In the genomic region with DNA sequence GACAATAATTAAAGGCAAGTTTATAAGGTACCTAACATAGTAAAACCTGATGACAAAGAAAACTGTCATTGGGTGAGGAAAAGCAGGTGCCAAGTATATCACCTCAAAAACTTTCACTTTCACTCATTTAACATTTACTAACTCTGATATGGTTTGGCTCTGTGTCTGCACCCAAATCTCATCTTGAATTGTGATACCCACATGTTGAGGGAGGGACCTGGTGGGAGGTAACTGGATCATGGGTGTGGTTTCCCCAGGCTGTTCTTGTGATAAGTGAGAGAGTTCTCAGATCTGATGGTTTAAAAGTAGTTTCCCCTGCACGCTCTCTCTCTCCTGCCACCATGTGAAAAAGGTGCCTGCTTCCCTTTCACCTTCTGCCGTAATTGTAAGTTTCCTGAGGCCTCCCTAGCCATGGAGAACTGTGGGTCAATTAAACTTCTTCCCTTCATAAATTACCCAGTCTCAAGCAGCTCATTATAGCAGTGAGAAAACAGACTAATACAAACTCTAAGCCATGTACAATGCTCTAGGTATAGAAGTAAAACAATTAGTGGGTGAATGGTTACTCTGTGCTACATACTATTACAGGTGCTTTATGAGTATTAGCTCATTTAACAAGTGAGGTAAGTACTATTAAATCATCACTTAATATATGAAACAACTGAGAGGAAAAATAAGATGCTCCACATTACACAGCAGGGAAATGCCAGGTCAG, we compare ENCODE assay signal across 11 cellular contexts.
DNase-seq lines count a peak whose midpoint lies in the region; ATAC-seq and TF ChIP-seq lines count a peak whose summit lies in the region.
"Had no signal": no experiment of that assay in that cellular context is flagged by ENCODE, and none has a peak within 500 bp of the region (broad histone marks: within the 10 kb centered on the region; RNA-seq: fewer than 3 reads in every experiment).

No MANE protein-coding gene starts in this region.

- H3K27me3 Mint-ChIP-seq in activated T-helper 1 cell treated with anti-CD3 and anti-CD28 coated beads, Interleukin-12 subunit alpha, Interleukin-12 subunit beta, Interleukin-2, Interleukin-4 antibody, amounts not matched to agents 30 ng/mL and 10 ng/mL and 1 ng/mL, durations not matched to agents 14 hours and 24 hours and 36 hours (ENCODE audit: insufficient read depth): no peaks in the 10 kb centered on the region

- WGBS in lower leg skin, 2 donors: 68 to 91% methylated on average over 2 of the region's 2 CpGs

- intact Hi-C loops in activated T-helper 1 cell treated with anti-CD3 and anti-CD28 coated beads, Interleukin-12 subunit alpha, Interleukin-12 subunit beta, Interleukin-2, Interleukin-4 antibody, amounts not matched to agents 30 ng/mL and 10 ng/mL and 1 ng/mL, durations not matched to agents 14 hours and 24 hours and 36 hours (cut with micrococcal nuclease): loop anchor here (2.0 kb wide), 1 partner anchor 198 kb away; no protein-coding TSS in a partner anchor
- intact Hi-C loops in lower leg skin (cut with DNase I; ENCODE audit: low total_unique reads): loop anchor here (5.0 kb wide), 1 partner anchor 1061 kb away; no protein-coding TSS in a partner anchor
- intact Hi-C loops in left ventricle myocardium superior (cut with micrococcal nuclease): no loop called here

- H3K9me3 Mint-ChIP-seq in activated T-helper 1 cell treated with anti-CD3 and anti-CD28 coated beads, Interleukin-12 subunit alpha, Interleukin-12 subunit beta, Interleukin-2, Interleukin-4 antibody, amounts not matched to agents 30 ng/mL and 10 ng/mL and 1 ng/mL, durations not matched to agents 14 hours and 24 hours and 36 hours: no peaks in the 10 kb centered on the region

- TF ChIP-seq CTCF in GM10266 (IDR thresholded peaks at IDR 0.05; ENCODE audit: control insufficient read depth, insufficient read depth, low read depth, missing control alignments) (no peak), lower leg skin (IDR thresholded peaks at IDR 0.05) (no peak)

- H3K4me1 Mint-ChIP-seq in activated T-helper 1 cell treated with anti-CD3 and anti-CD28 coated beads, Interleukin-12 subunit alpha, Interleukin-12 subunit beta, Interleukin-2, Interleukin-4 antibody, amounts not matched to agents 30 ng/mL and 10 ng/mL and 1 ng/mL, durations not matched to agents 14 hours and 24 hours and 36 hours (ENCODE audit: low read depth): peaks cover 26% of the 10 kb centered on the region

- no peak for DNase-seq in activated CD4-positive, CD25-positive, alpha-beta regulatory T cell treated with anti-CD3 and anti-CD28 coated beads, Interleukin-2, amount 50 U/mL, for 72 hours
- DNase-seq in activated T-helper 1 cell treated with anti-CD3 and anti-CD28 coated beads, Interleukin-12 subunit alpha, Interleukin-12 subunit beta, Interleukin-2, Interleukin-4 antibody, amounts not matched to agents 30 ng/mL and 10 ng/mL and 1 ng/mL, durations not matched to agents 14 hours and 24 hours and 36 hours (ENCODE audit: low spot score): peak; percentile 5
- peak; percentile 1 to 12 for DNase-seq in stimulated activated CD8-positive, alpha-beta memory T cell treated with anti-CD3 and anti-CD28 coated beads, Interleukin-7, amount 100 ng/mL, for 4 hours (ENCODE audit: low read depth in 2 of 2)
- DNase-seq in GM10266 (ENCODE audit: extremely low spot score): no peak
- DNase-seq in lower leg skin (ENCODE audit: low spot score in 2 of 2): no peak
- no peak for DNase-seq in left ventricle myocardium superior
- DNase-seq: activated CD4-positive, CD25-positive, alpha-beta regulatory T cell; lower lobe of right lung; NCI-H2171 treated with DMSO at 0.1 percent for 48 hours had no signal

- peak; percentile 82 to 88 for ATAC-seq in activated CD4-positive, CD25-positive, alpha-beta regulatory T cell treated with anti-CD3 and anti-CD28 coated beads, Interleukin-2, amount 50 U/mL, for 24 hours
- peak; percentile 69 for ATAC-seq in HG03064 (IDR thresholded peaks at IDR 0.05; ENCODE audit: low read depth, unreplicated experiment)
- no peak for ATAC-seq in left ventricle myocardium superior
- ATAC-seq: lower lobe of right lung had no signal

- H3K27ac Mint-ChIP-seq in activated T-helper 1 cell treated with anti-CD3 and anti-CD28 coated beads, Interleukin-12 subunit alpha, Interleukin-12 subunit beta, Interleukin-2, Interleukin-4 antibody, amounts not matched to agents 30 ng/mL and 10 ng/mL and 1 ng/mL, durations not matched to agents 14 hours and 24 hours and 36 hours: no peak overlapping the region

- no peak for TF ChIP-seq POLR2A in lower leg skin (IDR thresholded peaks at IDR 0.05)

- H3K4me3 ChIP-seq in lower leg skin (ENCODE audit: low read depth, poor library complexity, severe bottlenecking): no peak overlapping the region
- H3K4me3 ChIP-seq: lower lobe of right lung had no signal

- H3K4me3 Mint-ChIP-seq in activated T-helper 1 cell treated with anti-CD3 and anti-CD28 coated beads, Interleukin-12 subunit alpha, Interleukin-12 subunit beta, Interleukin-2, Interleukin-4 antibody, amounts not matched to agents 30 ng/mL and 10 ng/mL and 1 ng/mL, durations not matched to agents 14 hours and 24 hours and 36 hours: no peak overlapping the region

- peaks cover 10% of the 10 kb centered on the region for H3K36me3 Mint-ChIP-seq in activated T-helper 1 cell treated with anti-CD3 and anti-CD28 coated beads, Interleukin-12 subunit alpha, Interleukin-12 subunit beta, Interleukin-2, Interleukin-4 antibody, amounts not matched to agents 30 ng/mL and 10 ng/mL and 1 ng/mL, durations not matched to agents 14 hours and 24 hours and 36 hours (ENCODE audit: low read depth)

Comparison
In these comparisons a context has a peak if more than half of its experiments do, and no peak if none do; other contexts are left out.
1. DNase-seq: peak in activated T-helper 1 cell treated with anti-CD3 and anti-CD28 coated beads, Interleukin-12 subunit alpha, Interleukin-12 subunit beta, Interleukin-2, Interleukin-4 antibody, amounts not matched to agents 30 ng/mL and 10 ng/mL and 1 ng/mL, durations not matched to agents 14 hours and 24 hours and 36 hours (single experiment) and stimulated activated CD8-positive, alpha-beta memory T cell treated with anti-CD3 and anti-CD28 coated beads, Interleukin-7, amount 100 ng/mL, for 4 hours (2 of 2); none in activated CD4-positive, CD25-positive, alpha-beta regulatory T cell treated with anti-CD3 and anti-CD28 coated beads, Interleukin-2, amount 50 U/mL, for 72 hours (single experiment), GM10266 (single experiment), lower leg skin (0 of 2) and left ventricle myocardium superior (single experiment).